Comparison of ENCODE assay signal across 10 cellular contexts in the genomic region with DNA sequence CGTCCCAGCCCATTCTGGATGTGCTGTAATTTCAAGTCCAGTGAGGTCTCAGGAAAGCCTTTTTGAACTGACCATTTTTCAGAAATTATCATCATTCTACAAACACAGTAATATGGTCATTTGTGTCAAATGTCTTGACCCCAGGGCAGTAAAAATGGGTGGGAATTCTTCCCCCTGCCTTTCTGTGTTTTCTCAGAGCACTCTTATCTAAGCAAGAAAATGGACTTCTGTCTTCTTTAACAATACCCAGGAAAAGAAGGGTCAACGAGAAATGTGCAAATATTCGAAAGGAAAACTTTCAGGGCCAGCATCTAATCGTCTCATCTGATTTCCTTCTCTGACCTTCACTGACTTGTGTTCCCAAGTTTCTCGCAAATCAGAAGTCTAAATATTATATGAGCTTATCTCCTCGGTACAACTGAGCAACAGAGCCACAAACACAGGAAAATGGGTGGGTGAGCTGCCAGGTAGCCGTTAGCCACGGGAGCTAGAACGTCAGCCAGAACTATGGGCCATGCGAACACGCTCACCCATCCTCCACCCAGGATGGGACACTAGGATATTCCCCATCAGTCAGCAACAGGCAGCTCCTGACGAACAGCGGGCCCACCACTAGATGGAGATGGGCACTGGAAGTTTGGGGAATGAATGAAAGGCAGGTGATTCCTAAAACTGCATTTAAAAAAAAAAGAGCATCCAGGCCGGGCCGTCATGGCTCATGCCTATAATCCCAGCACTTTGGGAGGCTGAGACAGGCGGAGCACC. TPM values are rescaled to one million over a fixed set of nuclear protein-coding genes. Genes with fewer than 3 reads are reported as not detected.
DNase-seq lines count a peak whose midpoint lies in the region; ATAC-seq and TF ChIP-seq lines count a peak whose summit lies in the region.
"Had no signal": no experiment of that assay in that cellular context is flagged by ENCODE, and none has a peak within 500 bp of the region (broad histone marks: within the 10 kb centered on the region; RNA-seq: fewer than 3 reads in every experiment).

No MANE protein-coding gene starts in this region.

- no peaks in the 10 kb centered on the region for H4K20me1 ChIP-seq in Karpas-422 (ENCODE audit: insufficient read depth, low read depth, low read length)
- H4K20me1 ChIP-seq: BLaER1 treated with 17β-estradiol and CSF1 and Interleukin-3, amounts not matched to agents 10 nM and 100 nM had no signal

- H3K4me3 ChIP-seq in right cardiac atrium (ENCODE audit: low read length) (no peak overlapping the region), upper lobe of left lung (no peak overlapping the region), Karpas-422 (ENCODE audit: low read length) (no peak overlapping the region)
- H3K4me3 ChIP-seq: BLaER1 treated with 17β-estradiol and CSF1 and Interleukin-3, amounts not matched to agents 10 nM and 100 nM had no signal

- H3K27me3 ChIP-seq in right cardiac atrium (ENCODE audit: control insufficient read depth, insufficient read depth) (no peaks in the 10 kb centered on the region), upper lobe of left lung (no peaks in the 10 kb centered on the region), Karpas-422 (ENCODE audit: low read length) (no peaks in the 10 kb centered on the region)
- H3K27me3 ChIP-seq: BLaER1 treated with 17β-estradiol and CSF1 and Interleukin-3, amounts not matched to agents 10 nM and 100 nM had no signal

- no peak for TF ChIP-seq POLR2A in upper lobe of left lung (IDR thresholded peaks at IDR 0.05)

- TF ChIP-seq EP300 in upper lobe of left lung (IDR thresholded peaks at IDR 0.05), result peak in 2 of 4 donors; percentile 56 to 83

- H3K9me3 ChIP-seq in right cardiac atrium (ENCODE audit: control insufficient read depth, low read length) (no peaks in the 10 kb centered on the region), upper lobe of left lung (no peaks in the 10 kb centered on the region), Karpas-422 (ENCODE audit: low read length) (no peaks in the 10 kb centered on the region)
- H3K9me3 ChIP-seq: BLaER1 treated with 17β-estradiol and CSF1 and Interleukin-3, amounts not matched to agents 10 nM and 100 nM had no signal

- peak overlapping the region; percentile 14; the same call in 1 of the 2 replicates for H3K27ac ChIP-seq in VCaP
- no peak overlapping the region for H3K27ac ChIP-seq in right cardiac atrium (ENCODE audit: low read length)
- peak overlapping the region; percentile 41 to 81 (median 76) for H3K27ac ChIP-seq in upper lobe of left lung
- no peak overlapping the region for H3K27ac ChIP-seq in Karpas-422 (ENCODE audit: low read length)

- intact Hi-C loops in right cardiac atrium (cut with DNase I), result loop anchor here in 3 of 4 donors (5.0 to 10.0 kb wide), 3 partner anchors 117 to 220 kb away; no protein-coding TSS in a partner anchor

- DNase-seq in NCI-H345 (lab: John Stamatoyannopoulos, UW), result peak; percentile 7
- DNase-seq in NCI-H345 treated with DMSO at 0.1 percent for 48 hours (lab: John Stamatoyannopoulos, UW; ENCODE audit: unreplicated experiment), result no peak
- DNase-seq in right cardiac atrium, result peak; percentile 76 to 84 (median 79)
- peak in 1 of 2 donors; percentile 46 for DNase-seq in upper lobe of left lung
- no peak for DNase-seq in Karpas-422
- no peak for DNase-seq in NCI-H187 (lab: John Stamatoyannopoulos, UW)
- no peak for DNase-seq in NCI-H510A treated with DMSO at 0.1 percent for 48 hours (lab: John Stamatoyannopoulos, UW)
- DNase-seq: T-cell had no signal

- ATAC-seq in right cardiac atrium (peak; percentile 72 to 80), upper lobe of left lung (ENCODE audit: low FRiP score in 2 of 2) (no peak)
- ATAC-seq: T-cell had no signal

- no peak overlapping the region for H3K4me2 ChIP-seq in Karpas-422 (ENCODE audit: low read depth, low read length, poor library complexity, severe bottlenecking)

- WGBS in right cardiac atrium, result 59% methylated on average over 16 of the region's 16 CpGs
- 68 to 69% methylated on average over 16 of the region's 16 CpGs for WGBS in upper lobe of left lung, 2 donors

- H3K4me1 ChIP-seq in right cardiac atrium (ENCODE audit: control insufficient read depth, insufficient read depth, low read length), result no peaks in the 10 kb centered on the region
- peaks cover 14 to 50% (median 36%) of the 10 kb centered on the region in 4 donors for H3K4me1 ChIP-seq in upper lobe of left lung
- no peaks in the 10 kb centered on the region for H3K4me1 ChIP-seq in Karpas-422 (ENCODE audit: low read length)

- TF ChIP-seq CTCF in VCaP (conservative IDR thresholded peaks at IDR 0.05) (peak; percentile 67), upper lobe of left lung (IDR thresholded peaks at IDR 0.05) (peak in 4 of 6 experiments; percentile 30 to 40 (median 38))

- H3K36me3 ChIP-seq in upper lobe of left lung, result peaks cover 0 to 60% (median 4%) of the 10 kb centered on the region in 4 donors
- H3K36me3 ChIP-seq in Karpas-422 (ENCODE audit: insufficient read depth, low read length), result no peaks in the 10 kb centered on the region
- H3K36me3 ChIP-seq: BLaER1 treated with 17β-estradiol and CSF1 and Interleukin-3, amounts not matched to agents 10 nM and 100 nM had no signal

- no peaks in the 10 kb centered on the region for H3K79me2 ChIP-seq in Karpas-422 (ENCODE audit: low read length)

- H3K9me2 ChIP-seq in Karpas-422 (replicated peaks; ENCODE audit: insufficient read depth, low read length), result no peaks in the 10 kb centered on the region

- H2AFZ ChIP-seq in Karpas-422 (ENCODE audit: low read length), result no peak overlapping the region

- H3K9ac ChIP-seq in Karpas-422 (ENCODE audit: low read length), result no peak overlapping the region

RNA-seq across cellular contexts. Expression of a gene that starts 57.1 kb away (rescaled TPM):
- 100 to 1,000 TPM; 144 to 388 (median 269) TPM for total RNA-seq in right cardiac atrium
- 181 TPM for polyA plus RNA-seq in right cardiac atrium
- 100 to 1,000 TPM; 292 to 543 (median 360) TPM for total RNA-seq in upper lobe of left lung
- not detected in 2 replicates for total RNA-seq in Karpas-422 (2014; rRNA removed; shearing (Covaris generic); ENCODE audit: low replicate concordance)

Comparison
In these comparisons a context has a peak if more than half of its experiments do, and no peak if none do; other contexts are left out.
1. DNase-seq: peak in NCI-H345 (single experiment) and right cardiac atrium (3 of 3); none in NCI-H345 treated with DMSO at 0.1 percent for 48 hours (single experiment), Karpas-422 (single experiment), NCI-H187 (0 of 2) and NCI-H510A treated with DMSO at 0.1 percent for 48 hours (single experiment).
2. H3K27ac ChIP-seq: peak in VCaP (single experiment) and upper lobe of left lung (4 of 4); none in right cardiac atrium (single experiment) and Karpas-422 (single experiment).
3. ATAC-seq: peak in right cardiac atrium (2 of 2); none in upper lobe of left lung (0 of 2).
4. RNA of a gene that starts 57.1 kb away (total RNA-seq): 292 to 543 TPM in upper lobe of left lung and 144 to 388 TPM in right cardiac atrium; not detected in Karpas-422; every median in the first group is over 100 times any median in the second.